In the genomic region with DNA sequence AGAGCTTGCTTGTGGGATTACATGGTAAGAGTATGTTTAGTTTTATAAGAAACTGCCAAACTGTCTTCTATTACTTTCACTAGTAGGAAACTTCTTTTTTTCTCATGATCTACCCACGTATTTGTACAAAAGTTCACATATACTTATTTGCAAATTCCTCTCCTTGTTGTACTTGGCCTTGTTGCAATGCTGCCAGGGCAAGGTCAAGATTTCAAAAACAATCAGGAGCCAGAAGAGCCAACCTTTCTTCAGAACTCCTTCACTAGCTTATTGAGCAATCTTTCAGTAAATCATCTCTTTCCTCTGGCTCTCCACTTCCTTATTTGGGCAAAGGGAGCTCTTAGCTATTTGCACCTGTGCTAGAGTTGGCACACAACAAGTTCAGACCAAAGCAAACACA, we compare ENCODE assay signal across 9 cellular contexts. TPM values are rescaled to one million over a fixed set of nuclear protein-coding genes. Genes with fewer than 3 reads are reported as not detected.
DNase-seq lines count a peak whose midpoint lies in the region; ATAC-seq and TF ChIP-seq lines count a peak whose summit lies in the region.
"Had no signal": no experiment of that assay in that cellular context is flagged by ENCODE, and none has a peak within 500 bp of the region (broad histone marks: within the 10 kb centered on the region; RNA-seq: fewer than 3 reads in every experiment).

No MANE protein-coding gene starts in this region.

- no peaks in the 10 kb centered on the region for H3K79me2 ChIP-seq in SK-N-SH (ENCODE audit: insufficient read depth)

- H3K27ac ChIP-seq in coronary artery: peak overlapping the region; percentile 45 to 67
- H3K27ac ChIP-seq in SK-N-SH (ENCODE audit: low read depth in 2 of 2, low read length in 1 of 2): no peak overlapping the region
- H3K27ac ChIP-seq: HL-60 had no signal

- peaks cover 3 to 7% of the 10 kb centered on the region in 2 experiments; a peak in 2 of 4 replicates for H3K4me1 ChIP-seq in SK-N-SH (ENCODE audit: control insufficient read depth in 1 of 2, insufficient read depth in 2 of 2, low read depth in 1 of 2, low read length in 1 of 2)

- H3K9me3 ChIP-seq in SK-N-SH: no peaks in the 10 kb centered on the region

- H3K9ac ChIP-seq in SK-N-SH: no peak overlapping the region

- no peaks in the 10 kb centered on the region for H4K20me1 ChIP-seq in SK-N-SH (ENCODE audit: insufficient read depth)

- no peak overlapping the region for H3K4me3 Mint-ChIP-seq in stimulated activated naive B cell treated with anti-CD40 and anti-IgM and Interleukin-4, amounts not matched to agents 10 μg/mL and 1 μg/mL and 100 μg/mL, for 72 hours
- H3K4me3 Mint-ChIP-seq in natural killer cell treated with Interleukin-12 subunit alpha and Interleukin-12 subunit beta and Interleukin-15 and Interleukin-18, amount 100 ng/mL, for 72 hours: no peak overlapping the region
- no peak overlapping the region for H3K4me3 Mint-ChIP-seq in activated naive CD8-positive, alpha-beta T cell treated with anti-CD3 and anti-CD28 coated beads, Interleukin-2, amount 50 U/mL, for 24 hours

- H3K4me2 ChIP-seq in SK-N-SH: no peak overlapping the region

- peak; percentile 73 for ATAC-seq in GM19452 (IDR thresholded peaks at IDR 0.05; ENCODE audit: unreplicated experiment)
- peak; percentile 46 to 58 for ATAC-seq in stimulated activated naive B cell treated with anti-CD40 and anti-IgM and Interleukin-4, amounts not matched to agents 10 μg/mL and 1 μg/mL and 100 μg/mL, for 72 hours (replicated peaks)
- no peak for ATAC-seq in natural killer cell treated with Interleukin-12 subunit alpha and Interleukin-12 subunit beta and Interleukin-15 and Interleukin-18, amount 100 ng/mL, for 72 hours
- ATAC-seq in activated naive CD8-positive, alpha-beta T cell treated with anti-CD3 and anti-CD28 coated beads, Interleukin-2, amount 50 U/mL, for 24 hours: no peak

- no peak for TF ChIP-seq RAD21 in SK-N-SH (IDR thresholded peaks at IDR 0.05; ENCODE audit: low read length)

- H3K9me2 ChIP-seq in SK-N-SH: no peaks in the 10 kb centered on the region

- peaks cover 8 to 18% of the 10 kb centered on the region in 2 donors for H3K4me1 Mint-ChIP-seq in stimulated activated naive B cell treated with anti-CD40 and anti-IgM and Interleukin-4, amounts not matched to agents 10 μg/mL and 1 μg/mL and 100 μg/mL, for 72 hours
- peaks cover 5 to 9% of the 10 kb centered on the region in 2 donors for H3K4me1 Mint-ChIP-seq in natural killer cell treated with Interleukin-12 subunit alpha and Interleukin-12 subunit beta and Interleukin-15 and Interleukin-18, amount 100 ng/mL, for 72 hours (ENCODE audit: low read depth in 2 of 2)
- H3K4me1 Mint-ChIP-seq in activated naive CD8-positive, alpha-beta T cell treated with anti-CD3 and anti-CD28 coated beads, Interleukin-2, amount 50 U/mL, for 24 hours: peaks cover 9% of the 10 kb centered on the region

- TF ChIP-seq CTCF in coronary artery (IDR thresholded peaks at IDR 0.05) (no peak), SK-N-SH (IDR thresholded peaks at IDR 0.05) (no peak)

- POLR2A ChIA-PET in SK-N-SH (lab: Yijun Ruan, JAX): no interaction called here

- no peaks in the 10 kb centered on the region for H3K9me3 Mint-ChIP-seq in stimulated activated naive B cell treated with anti-CD40 and anti-IgM and Interleukin-4, amounts not matched to agents 10 μg/mL and 1 μg/mL and 100 μg/mL, for 72 hours
- H3K9me3 Mint-ChIP-seq in natural killer cell treated with Interleukin-12 subunit alpha and Interleukin-12 subunit beta and Interleukin-15 and Interleukin-18, amount 100 ng/mL, for 72 hours: no peaks in the 10 kb centered on the region
- H3K9me3 Mint-ChIP-seq in activated naive CD8-positive, alpha-beta T cell treated with anti-CD3 and anti-CD28 coated beads, Interleukin-2, amount 50 U/mL, for 24 hours: no peaks in the 10 kb centered on the region

- H3K27me3 Mint-ChIP-seq in stimulated activated naive B cell treated with anti-CD40 and anti-IgM and Interleukin-4, amounts not matched to agents 10 μg/mL and 1 μg/mL and 100 μg/mL, for 72 hours: no peaks in the 10 kb centered on the region
- H3K27me3 Mint-ChIP-seq in natural killer cell treated with Interleukin-12 subunit alpha and Interleukin-12 subunit beta and Interleukin-15 and Interleukin-18, amount 100 ng/mL, for 72 hours: peaks cover 0 to 6% of the 10 kb centered on the region in 2 donors
- no peaks in the 10 kb centered on the region for H3K27me3 Mint-ChIP-seq in activated naive CD8-positive, alpha-beta T cell treated with anti-CD3 and anti-CD28 coated beads, Interleukin-2, amount 50 U/mL, for 24 hours

- 17% methylated on average over 1 of the region's 1 CpG for WGBS in SK-N-SH (ENCODE audit: low lambda C conversion rate)

- peaks cover 2 to 7% of the 10 kb centered on the region in 2 donors for H3K36me3 Mint-ChIP-seq in stimulated activated naive B cell treated with anti-CD40 and anti-IgM and Interleukin-4, amounts not matched to agents 10 μg/mL and 1 μg/mL and 100 μg/mL, for 72 hours
- no peaks in the 10 kb centered on the region for H3K36me3 Mint-ChIP-seq in natural killer cell treated with Interleukin-12 subunit alpha and Interleukin-12 subunit beta and Interleukin-15 and Interleukin-18, amount 100 ng/mL, for 72 hours
- peaks cover 4% of the 10 kb centered on the region for H3K36me3 Mint-ChIP-seq in activated naive CD8-positive, alpha-beta T cell treated with anti-CD3 and anti-CD28 coated beads, Interleukin-2, amount 50 U/mL, for 24 hours (ENCODE audit: low read depth)

- H3K27ac Mint-ChIP-seq in stimulated activated naive B cell treated with anti-CD40 and anti-IgM and Interleukin-4, amounts not matched to agents 10 μg/mL and 1 μg/mL and 100 μg/mL, for 72 hours: no peak overlapping the region
- no peak overlapping the region for H3K27ac Mint-ChIP-seq in natural killer cell treated with Interleukin-12 subunit alpha and Interleukin-12 subunit beta and Interleukin-15 and Interleukin-18, amount 100 ng/mL, for 72 hours
- H3K27ac Mint-ChIP-seq in activated naive CD8-positive, alpha-beta T cell treated with anti-CD3 and anti-CD28 coated beads, Interleukin-2, amount 50 U/mL, for 24 hours: no peak overlapping the region

- CTCF ChIA-PET in SK-N-SH (lab: Yijun Ruan, JAX): interaction anchor here (1.2 to 1.5 kb wide), 2 partner anchors 9 to 14 kb away, joined by 3 to 4 read pairs; partner anchors contain the start of genes ENDOD1 and SRSF8

- H3K36me3 ChIP-seq in SK-N-SH (replicated peaks in 1 of 2; ENCODE audit: control insufficient read depth in 1 of 2, insufficient read depth in 2 of 2, low read length in 1 of 2): peaks cover under 1 to 4% of the 10 kb centered on the region in 2 experiments

- H2AFZ ChIP-seq in SK-N-SH (ENCODE audit: low read depth): no peak overlapping the region

- no peaks in the 10 kb centered on the region for H3F3A ChIP-seq in SK-N-SH (replicated peaks; ENCODE audit: insufficient read depth)

- H3K4me3 ChIP-seq in coronary artery (no peak overlapping the region), SK-N-SH (ENCODE audit: low read depth in 2 of 2, low read length in 1 of 2) (no peak overlapping the region)

- no peaks in the 10 kb centered on the region for H3K27me3 ChIP-seq in SK-N-SH (ENCODE audit: insufficient read depth)

- DNase-seq in Kasumi-1 (lab: John Stamatoyannopoulos, UW) (peak; percentile 27 to 38), coronary artery (ENCODE audit: low spot score) (no peak), SK-N-SH (no peak), NCI-H128 (lab: John Stamatoyannopoulos, UW; ENCODE audit: unreplicated experiment) (no peak)
- DNase-seq in stimulated activated naive B cell treated with anti-CD40 and anti-IgM and Interleukin-4, amounts not matched to agents 10 μg/mL and 1 μg/mL and 100 μg/mL, for 72 hours: no peak
- no peak for DNase-seq in natural killer cell treated with Interleukin-12 subunit alpha and Interleukin-12 subunit beta and Interleukin-15 and Interleukin-18, amount 100 ng/mL, for 72 hours (ENCODE audit: low spot score)
- DNase-seq in activated naive CD8-positive, alpha-beta T cell treated with anti-CD3 and anti-CD28 coated beads, Interleukin-2, amount 50 U/mL, for 24 hours: no peak

- no peak for TF ChIP-seq EP300 in SK-N-SH (IDR thresholded peaks at IDR 0.05; ENCODE audit: borderline replicate concordance in 1 of 2, low read depth in 1 of 2, low read length in 1 of 2)

TF ChIP-seq in SK-N-SH, 30 proteins besides CTCF, POLR2A, EP300 and RAD21 (continues in another document):
- TF ChIP-seq GABPA (IDR thresholded peaks at IDR 0.05; ENCODE audit: low read depth) (no peak), USF1 (IDR thresholded peaks at IDR 0.05; ENCODE audit: borderline replicate concordance, low read depth) (no peak), TCF12 (IDR thresholded peaks at IDR 0.05) (no peak), MXI1 (IDR thresholded peaks at IDR 0.05; ENCODE audit: low read depth, low read length) (no peak), YY1 (IDR thresholded peaks at IDR 0.05; ENCODE audit: low read depth) (no peak), CHD2 (IDR thresholded peaks at IDR 0.05; ENCODE audit: low read length, partially characterized antibody) (no peak)

RNA-seq across cellular contexts. Expression of gene SRSF8, which starts 9.7 kb away (rescaled TPM):
- 25.4 and 27.3 TPM in 2 replicates for polyA plus RNA-seq in SK-N-SH (2012; rRNA removed)
- 28.0 and 29.6 TPM in 2 replicates for polyA plus RNA-seq in SK-N-SH (2012; cell fraction: cytosol; rRNA removed)
- polyA plus RNA-seq in SK-N-SH (2012; cell fraction: nucleus; rRNA removed): 7.3 and 11.5 TPM in 2 replicates
- total RNA-seq in natural killer cell treated with Interleukin-12 subunit alpha and Interleukin-12 subunit beta and Interleukin-15 and Interleukin-18, amount 100 ng/mL, for 72 hours: 10 to 100 TPM; 29.4 to 44.3 TPM

RNA-seq across cellular contexts. Expression of gene ENDOD1, which starts 13.2 kb away (rescaled TPM):
- 15.0 and 18.4 TPM in 2 replicates for polyA plus RNA-seq in SK-N-SH (2012; rRNA removed)
- 19.4 and 22.0 TPM in 2 replicates for polyA plus RNA-seq in SK-N-SH (2012; cell fraction: cytosol; rRNA removed)
- 5.5 and 8.9 TPM in 2 replicates for polyA plus RNA-seq in SK-N-SH (2012; cell fraction: nucleus; rRNA removed)
- 1 to 10 TPM; 8.4 to 9.3 TPM for total RNA-seq in natural killer cell treated with Interleukin-12 subunit alpha and Interleukin-12 subunit beta and Interleukin-15 and Interleukin-18, amount 100 ng/mL, for 72 hours

RNA-seq across cellular contexts. Expression of gene KDM4F, which starts 27.2 kb away (rescaled TPM):
- not detected in 2 replicates for polyA plus RNA-seq in SK-N-SH (2012; rRNA removed)
- not detected in 2 replicates for polyA plus RNA-seq in SK-N-SH (2012; cell fraction: cytosol; rRNA removed)
- polyA plus RNA-seq in SK-N-SH (2012; cell fraction: nucleus; rRNA removed): not detected in 2 replicates
- total RNA-seq in natural killer cell treated with Interleukin-12 subunit alpha and Interleukin-12 subunit beta and Interleukin-15 and Interleukin-18, amount 100 ng/mL, for 72 hours: not detected

RNA-seq across cellular contexts. Expression of gene KDM4E, which starts 51.4 kb away (rescaled TPM):
- 0.02 TPM in 1 of 2 replicates, not detected in the other for polyA plus RNA-seq in SK-N-SH (2012; rRNA removed)
- not detected in 2 replicates for polyA plus RNA-seq in SK-N-SH (2012; cell fraction: cytosol; rRNA removed)
- polyA plus RNA-seq in SK-N-SH (2012; cell fraction: nucleus; rRNA removed): not detected in 2 replicates
- not detected for total RNA-seq in natural killer cell treated with Interleukin-12 subunit alpha and Interleukin-12 subunit beta and Interleukin-15 and Interleukin-18, amount 100 ng/mL, for 72 hours

Comparison
In these comparisons a context has a peak if more than half of its experiments do, and no peak if none do; other contexts are left out.
1. ATAC-seq: peak in GM19452 (single experiment) and stimulated activated naive B cell treated with anti-CD40 and anti-IgM and Interleukin-4, amounts not matched to agents 10 μg/mL and 1 μg/mL and 100 μg/mL, for 72 hours (2 of 2); none in natural killer cell treated with Interleukin-12 subunit alpha and Interleukin-12 subunit beta and Interleukin-15 and Interleukin-18, amount 100 ng/mL, for 72 hours (0 of 2) and activated naive CD8-positive, alpha-beta T cell treated with anti-CD3 and anti-CD28 coated beads, Interleukin-2, amount 50 U/mL, for 24 hours (single experiment).
2. DNase-seq: peak in Kasumi-1 (2 of 2); none in coronary artery (single experiment), stimulated activated naive B cell treated with anti-CD40 and anti-IgM and Interleukin-4, amounts not matched to agents 10 μg/mL and 1 μg/mL and 100 μg/mL, for 72 hours (single experiment), SK-N-SH (single experiment), natural killer cell treated with Interleukin-12 subunit alpha and Interleukin-12 subunit beta and Interleukin-15 and Interleukin-18, amount 100 ng/mL, for 72 hours (single experiment), NCI-H128 (single experiment) and activated naive CD8-positive, alpha-beta T cell treated with anti-CD3 and anti-CD28 coated beads, Interleukin-2, amount 50 U/mL, for 24 hours (single experiment).
3. H3K27ac ChIP-seq: peak in coronary artery (2 of 2); none in SK-N-SH (0 of 2).